2 cellular contexts compared by ENCODE assay signal in the genomic region with DNA sequence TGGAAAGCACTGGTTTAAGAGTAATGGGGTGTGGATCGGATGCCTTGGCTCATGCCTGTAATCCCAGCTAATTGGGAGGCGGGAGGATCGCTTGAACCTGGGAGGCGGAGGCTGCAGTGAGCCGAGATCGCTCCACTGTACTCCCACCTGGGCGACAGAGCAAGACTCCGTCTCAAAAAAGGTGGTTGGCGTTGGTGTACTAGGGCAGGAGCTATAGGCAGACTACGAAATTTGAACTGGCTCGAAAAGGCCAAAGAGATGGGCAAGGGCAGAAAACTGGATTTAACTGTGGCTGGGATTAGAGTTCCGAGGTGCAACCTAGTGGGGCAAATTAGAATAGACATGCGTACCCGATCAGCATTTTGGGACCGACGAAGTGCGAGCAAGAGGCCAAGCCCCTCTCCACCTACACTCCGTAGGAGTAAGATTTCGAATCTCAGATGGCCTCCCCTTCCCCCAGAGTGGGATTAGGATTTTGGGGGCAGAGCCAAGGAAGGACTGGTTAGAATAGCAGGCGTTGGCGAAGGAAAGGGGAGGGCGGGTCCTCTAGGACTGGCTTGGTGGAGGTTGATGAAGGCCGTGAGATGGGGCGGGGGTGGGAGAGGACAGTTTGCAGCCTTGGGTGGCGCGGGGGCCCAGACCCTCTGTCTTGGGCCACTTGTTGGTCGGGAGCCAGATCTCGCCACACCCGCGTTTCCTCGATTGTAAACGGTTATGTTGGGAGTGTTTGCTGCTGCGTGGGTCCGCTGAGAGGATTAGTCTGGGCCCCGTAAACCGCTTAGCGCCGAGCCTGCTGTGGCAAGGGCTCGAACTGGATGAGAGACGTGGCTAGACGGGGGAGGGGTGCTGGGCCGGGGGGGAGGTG.
TF ChIP-seq lines count a peak whose summit lies in the region.

No MANE protein-coding gene starts in this region.

TF ChIP-seq in SK-N-SH, 30 proteins besides CTCF, POLR2A, EP300 and RAD21 (continued from another document):
- TF ChIP-seq FOXJ3 (CRISPR knock-in tag; IDR thresholded peaks at IDR 0.05) (no peak), SIN3A (IDR thresholded peaks at IDR 0.05; ENCODE audit: borderline replicate concordance, low read depth, low read length) (no peak), RFX5 (IDR thresholded peaks at IDR 0.05; ENCODE audit: low read length) (no peak), CHD2 (IDR thresholded peaks at IDR 0.05; ENCODE audit: low read length, partially characterized antibody) (no peak), FOSL2 (IDR thresholded peaks at IDR 0.05; ENCODE audit: borderline replicate concordance, low read depth) (no peak)
- TF ChIP-seq, protein P1, sequence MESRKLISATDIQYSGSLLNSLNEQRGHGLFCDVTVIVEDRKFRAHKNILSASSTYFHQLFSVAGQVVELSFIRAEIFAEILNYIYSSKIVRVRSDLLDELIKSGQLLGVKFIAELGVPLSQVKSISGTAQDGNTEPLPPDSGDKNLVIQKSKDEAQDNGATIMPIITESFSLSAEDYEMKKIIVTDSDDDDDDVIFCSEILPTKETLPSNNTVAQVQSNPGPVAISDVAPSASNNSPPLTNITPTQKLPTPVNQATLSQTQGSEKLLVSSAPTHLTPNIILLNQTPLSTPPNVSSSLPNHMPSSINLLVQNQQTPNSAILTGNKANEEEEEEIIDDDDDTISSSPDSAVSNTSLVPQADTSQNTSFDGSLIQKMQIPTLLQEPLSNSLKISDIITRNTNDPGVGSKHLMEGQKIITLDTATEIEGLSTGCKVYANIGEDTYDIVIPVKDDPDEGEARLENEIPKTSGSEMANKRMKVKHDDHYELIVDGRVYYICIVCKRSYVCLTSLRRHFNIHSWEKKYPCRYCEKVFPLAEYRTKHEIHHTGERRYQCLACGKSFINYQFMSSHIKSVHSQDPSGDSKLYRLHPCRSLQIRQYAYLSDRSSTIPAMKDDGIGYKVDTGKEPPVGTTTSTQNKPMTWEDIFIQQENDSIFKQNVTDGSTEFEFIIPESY (IDR thresholded peaks at IDR 0.05; ENCODE audit: borderline replicate concordance, low read depth): no peak
- TF ChIP-seq, protein P2, sequence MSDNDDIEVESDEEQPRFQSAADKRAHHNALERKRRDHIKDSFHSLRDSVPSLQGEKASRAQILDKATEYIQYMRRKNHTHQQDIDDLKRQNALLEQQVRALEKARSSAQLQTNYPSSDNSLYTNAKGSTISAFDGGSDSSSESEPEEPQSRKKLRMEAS (IDR thresholded peaks at IDR 0.05; ENCODE audit: low read depth): no peak

TF ChIP-seq in SK-N-SH treated with all-trans-retinoic acid at 6 μM for 48 hours, 23 proteins besides CTCF, POLR2A, EP300 and RAD21 (continued from another document):
- TF ChIP-seq, protein P3, sequence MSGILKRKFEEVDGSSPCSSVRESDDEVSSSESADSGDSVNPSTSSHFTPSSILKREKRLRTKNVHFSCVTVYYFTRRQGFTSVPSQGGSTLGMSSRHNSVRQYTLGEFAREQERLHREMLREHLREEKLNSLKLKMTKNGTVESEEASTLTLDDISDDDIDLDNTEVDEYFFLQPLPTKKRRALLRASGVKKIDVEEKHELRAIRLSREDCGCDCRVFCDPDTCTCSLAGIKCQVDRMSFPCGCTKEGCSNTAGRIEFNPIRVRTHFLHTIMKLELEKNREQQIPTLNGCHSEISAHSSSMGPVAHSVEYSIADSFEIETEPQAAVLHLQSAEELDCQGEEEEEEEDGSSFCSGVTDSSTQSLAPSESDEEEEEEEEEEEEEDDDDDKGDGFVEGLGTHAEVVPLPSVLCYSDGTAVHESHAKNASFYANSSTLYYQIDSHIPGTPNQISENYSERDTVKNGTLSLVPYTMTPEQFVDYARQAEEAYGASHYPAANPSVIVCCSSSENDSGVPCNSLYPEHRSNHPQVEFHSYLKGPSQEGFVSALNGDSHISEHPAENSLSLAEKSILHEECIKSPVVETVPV (CRISPR knock-in tag; IDR thresholded peaks at IDR 0.05): no peak
- no peak for TF ChIP-seq CSDC2 (CRISPR knock-in tag; IDR thresholded peaks at IDR 0.05)
- TF ChIP-seq ZFP3 (CRISPR knock-in tag; IDR thresholded peaks at IDR 0.05): no peak
- TF ChIP-seq ZNF70 (CRISPR knock-in tag; IDR thresholded peaks at IDR 0.05): no peak
- no peak for TF ChIP-seq ZNF8 (CRISPR knock-in tag; IDR thresholded peaks at IDR 0.05)
- TF ChIP-seq ZC3H10 (CRISPR knock-in tag; IDR thresholded peaks at IDR 0.05): no peak
- no peak for TF ChIP-seq ISL1 (CRISPR knock-in tag; IDR thresholded peaks at IDR 0.05)
- TF ChIP-seq, protein P4, sequence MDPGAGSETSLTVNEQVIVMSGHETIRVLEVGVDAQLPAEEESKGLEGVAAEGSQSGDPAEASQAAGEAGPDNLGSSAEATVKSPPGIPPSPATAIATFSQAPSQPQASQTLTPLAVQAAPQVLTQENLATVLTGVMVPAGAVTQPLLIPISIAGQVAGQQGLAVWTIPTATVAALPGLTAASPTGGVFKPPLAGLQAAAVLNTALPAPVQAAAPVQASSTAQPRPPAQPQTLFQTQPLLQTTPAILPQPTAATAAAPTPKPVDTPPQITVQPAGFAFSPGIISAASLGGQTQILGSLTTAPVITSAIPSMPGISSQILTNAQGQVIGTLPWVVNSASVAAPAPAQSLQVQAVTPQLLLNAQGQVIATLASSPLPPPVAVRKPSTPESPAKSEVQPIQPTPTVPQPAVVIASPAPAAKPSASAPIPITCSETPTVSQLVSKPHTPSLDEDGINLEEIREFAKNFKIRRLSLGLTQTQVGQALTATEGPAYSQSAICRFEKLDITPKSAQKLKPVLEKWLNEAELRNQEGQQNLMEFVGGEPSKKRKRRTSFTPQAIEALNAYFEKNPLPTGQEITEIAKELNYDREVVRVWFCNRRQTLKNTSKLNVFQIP (CRISPR knock-in tag; IDR thresholded peaks at IDR 0.05; ENCODE audit: borderline replicate concordance, low read depth): no peak
- no peak for TF ChIP-seq ESRRG (CRISPR knock-in tag; IDR thresholded peaks at IDR 0.05)
- no peak for TF ChIP-seq ZFP30 (CRISPR knock-in tag; IDR thresholded peaks at IDR 0.05)
- TF ChIP-seq, protein P5, sequence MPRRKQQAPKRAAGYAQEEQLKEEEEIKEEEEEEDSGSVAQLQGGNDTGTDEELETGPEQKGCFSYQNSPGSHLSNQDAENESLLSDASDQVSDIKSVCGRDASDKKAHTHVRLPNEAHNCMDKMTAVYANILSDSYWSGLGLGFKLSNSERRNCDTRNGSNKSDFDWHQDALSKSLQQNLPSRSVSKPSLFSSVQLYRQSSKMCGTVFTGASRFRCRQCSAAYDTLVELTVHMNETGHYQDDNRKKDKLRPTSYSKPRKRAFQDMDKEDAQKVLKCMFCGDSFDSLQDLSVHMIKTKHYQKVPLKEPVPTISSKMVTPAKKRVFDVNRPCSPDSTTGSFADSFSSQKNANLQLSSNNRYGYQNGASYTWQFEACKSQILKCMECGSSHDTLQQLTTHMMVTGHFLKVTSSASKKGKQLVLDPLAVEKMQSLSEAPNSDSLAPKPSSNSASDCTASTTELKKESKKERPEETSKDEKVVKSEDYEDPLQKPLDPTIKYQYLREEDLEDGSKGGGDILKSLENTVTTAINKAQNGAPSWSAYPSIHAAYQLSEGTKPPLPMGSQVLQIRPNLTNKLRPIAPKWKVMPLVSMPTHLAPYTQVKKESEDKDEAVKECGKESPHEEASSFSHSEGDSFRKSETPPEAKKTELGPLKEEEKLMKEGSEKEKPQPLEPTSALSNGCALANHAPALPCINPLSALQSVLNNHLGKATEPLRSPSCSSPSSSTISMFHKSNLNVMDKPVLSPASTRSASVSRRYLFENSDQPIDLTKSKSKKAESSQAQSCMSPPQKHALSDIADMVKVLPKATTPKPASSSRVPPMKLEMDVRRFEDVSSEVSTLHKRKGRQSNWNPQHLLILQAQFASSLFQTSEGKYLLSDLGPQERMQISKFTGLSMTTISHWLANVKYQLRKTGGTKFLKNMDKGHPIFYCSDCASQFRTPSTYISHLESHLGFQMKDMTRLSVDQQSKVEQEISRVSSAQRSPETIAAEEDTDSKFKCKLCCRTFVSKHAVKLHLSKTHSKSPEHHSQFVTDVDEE (CRISPR knock-in tag; IDR thresholded peaks at IDR 0.05): no peak
- TF ChIP-seq, protein P6, sequence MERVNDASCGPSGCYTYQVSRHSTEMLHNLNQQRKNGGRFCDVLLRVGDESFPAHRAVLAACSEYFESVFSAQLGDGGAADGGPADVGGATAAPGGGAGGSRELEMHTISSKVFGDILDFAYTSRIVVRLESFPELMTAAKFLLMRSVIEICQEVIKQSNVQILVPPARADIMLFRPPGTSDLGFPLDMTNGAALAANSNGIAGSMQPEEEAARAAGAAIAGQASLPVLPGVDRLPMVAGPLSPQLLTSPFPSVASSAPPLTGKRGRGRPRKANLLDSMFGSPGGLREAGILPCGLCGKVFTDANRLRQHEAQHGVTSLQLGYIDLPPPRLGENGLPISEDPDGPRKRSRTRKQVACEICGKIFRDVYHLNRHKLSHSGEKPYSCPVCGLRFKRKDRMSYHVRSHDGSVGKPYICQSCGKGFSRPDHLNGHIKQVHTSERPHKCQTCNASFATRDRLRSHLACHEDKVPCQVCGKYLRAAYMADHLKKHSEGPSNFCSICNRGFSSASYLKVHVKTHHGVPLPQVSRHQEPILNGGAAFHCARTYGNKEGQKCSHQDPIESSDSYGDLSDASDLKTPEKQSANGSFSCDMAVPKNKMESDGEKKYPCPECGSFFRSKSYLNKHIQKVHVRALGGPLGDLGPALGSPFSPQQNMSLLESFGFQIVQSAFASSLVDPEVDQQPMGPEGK (CRISPR knock-in tag; IDR thresholded peaks at IDR 0.05; ENCODE audit: borderline replicate concordance): no peak
- TF ChIP-seq GLIS3 (CRISPR knock-in tag; IDR thresholded peaks at IDR 0.05): no peak
- no peak for TF ChIP-seq RARB (CRISPR knock-in tag; IDR thresholded peaks at IDR 0.05)
- TF ChIP-seq BACH2 (CRISPR knock-in tag; IDR thresholded peaks at IDR 0.05; ENCODE audit: borderline replicate concordance): no peak
